ENCODE assay signal across 36 cellular contexts in genomic region chrX:11555759-11556158, GRCh38.
DNase-seq lines count a peak whose midpoint lies in the region; ATAC-seq, FAIRE-seq and TF ChIP-seq lines count a peak whose summit lies in the region.
"Had no signal": no experiment of that assay in that cellular context is flagged by ENCODE, and none has a peak within 500 bp of the region (broad histone marks: within the 10 kb centered on the region; RNA-seq: fewer than 3 reads in every experiment).

No MANE protein-coding gene starts in this region.

- intact Hi-C loops in tibial artery (cut with DNase I; ENCODE audit: low total_unique reads): no loop called here

- H3K4me1 ChIP-seq in osteoblast (ENCODE audit: insufficient read depth, low read length) (no peaks in the 10 kb centered on the region), tibial artery (no peaks in the 10 kb centered on the region)
- H3K4me1 ChIP-seq: breast epithelium, pancreas, suprapubic skin, upper lobe of right lung had no signal

- no peak for TF ChIP-seq CTCF in brain microvascular endothelial cell (IDR thresholded peaks at IDR 0.05; ENCODE audit: low read depth, low read length, missing control alignments)
- no peak for TF ChIP-seq CTCF in osteoblast (IDR thresholded peaks at IDR 0.05; ENCODE audit: extremely low read depth, low read depth, low read length)
- no peak for TF ChIP-seq CTCF in D721Med (IDR thresholded peaks at IDR 0.05; ENCODE audit: insufficient read depth, missing control alignments)
- no peak for TF ChIP-seq CTCF in tibial artery (IDR thresholded peaks at IDR 0.05)

- no peaks in the 10 kb centered on the region for H3K9me3 Mint-ChIP-seq in natural killer cell treated with Interleukin-12 subunit alpha and Interleukin-12 subunit beta and Interleukin-15 and Interleukin-18, amount 100 ng/mL, for 72 hours
- H3K9me3 Mint-ChIP-seq: activated T-helper 2 cell treated with anti-CD3 and anti-CD28 coated beads, Interferon-gamma antibody, Interleukin-2, Interleukin-4, amounts not matched to agents 10 μg/mL and 5 μg/mL and 100 μg/mL, durations not matched to agents 14 hours and 24 hours and 36 hours had no signal

- no peaks in the 10 kb centered on the region for H3K36me3 Mint-ChIP-seq in natural killer cell treated with Interleukin-12 subunit alpha and Interleukin-12 subunit beta and Interleukin-15 and Interleukin-18, amount 100 ng/mL, for 72 hours

- H3K36me3 ChIP-seq in brain microvascular endothelial cell (replicated peaks): no peaks in the 10 kb centered on the region
- H3K36me3 ChIP-seq in osteoblast (ENCODE audit: insufficient read depth, low read length): no peaks in the 10 kb centered on the region
- H3K36me3 ChIP-seq in tibial artery: no peaks in the 10 kb centered on the region
- H3K36me3 ChIP-seq: breast epithelium, pancreas, suprapubic skin, upper lobe of right lung had no signal

- DNase-seq in ELR (ENCODE audit: low read depth) (peak; percentile 79), NCI-H226 (peak; percentile 52), brain microvascular endothelial cell (peak; percentile 45), osteoblast (ENCODE audit: insufficient read length, low spot score, missing footprints) (peak; percentile 27), D721Med (ENCODE audit: insufficient read length, low spot score) (no peak), tibial artery (no peak), GM19240 (ENCODE audit: insufficient read length, low spot score) (no peak)
- no peak for DNase-seq in natural killer cell treated with Interleukin-12 subunit alpha and Interleukin-12 subunit beta and Interleukin-15 and Interleukin-18, amount 100 ng/mL, for 72 hours (ENCODE audit: low spot score)
- DNase-seq: activated CD4-positive, alpha-beta T cell treated with anti-CD3 and anti-CD28 coated beads for 36 hours; activated CD8-positive, alpha-beta T cell treated with anti-CD3 and anti-CD28 coated beads, Interleukin-2, amount 10 ng/mL, durations not matched to agents 7 days and 5 days; activated naive CD4-positive, alpha-beta T cell treated with anti-CD3 and anti-CD28 coated beads, Interleukin-2, amount 50 U/mL, for 16 hours; amniotic stem cell; effector CD4-positive, alpha-beta T cell; hypothalamus; mammary epithelial cell; NCI-H1105; NCI-H2081; NCI-H2227 treated with DMSO at 0.1 percent for 48 hours; NCI-H526 treated with DMSO at 0.1 percent for 48 hours; pancreas; retina; SIG-M5; small intestine; stimulated activated naive CD4-positive, alpha-beta T cell treated with Interleukin-2 at 50 U/mL for 16 hours; SW 1271; T-helper 9 cell; upper lobe of right lung had no signal

- no peak for ATAC-seq in natural killer cell treated with Interleukin-12 subunit alpha and Interleukin-12 subunit beta and Interleukin-15 and Interleukin-18, amount 100 ng/mL, for 72 hours
- ATAC-seq: activated CD4-positive, alpha-beta T cell treated with anti-CD3 and anti-CD28 coated beads for 36 hours; activated CD8-positive, alpha-beta T cell treated with anti-CD3 and anti-CD28 coated beads, Interleukin-2, amount 10 ng/mL, durations not matched to agents 7 days and 5 days; K562; pancreas; upper lobe of right lung had no signal

- H3K27me3 ChIP-seq in brain microvascular endothelial cell (replicated peaks) (no peaks in the 10 kb centered on the region), osteoblast (ENCODE audit: insufficient read depth, low read length) (no peaks in the 10 kb centered on the region), tibial artery (no peaks in the 10 kb centered on the region)
- H3K27me3 ChIP-seq: suprapubic skin, upper lobe of right lung had no signal

- H3K4me1 Mint-ChIP-seq in natural killer cell treated with Interleukin-12 subunit alpha and Interleukin-12 subunit beta and Interleukin-15 and Interleukin-18, amount 100 ng/mL, for 72 hours (ENCODE audit: low read depth in 2 of 2): no peaks in the 10 kb centered on the region
- H3K4me1 Mint-ChIP-seq: activated CD4-positive, alpha-beta T cell treated with anti-CD3 and anti-CD28 coated beads for 36 hours; neural crest cell had no signal

- in situ Hi-C loops in brain microvascular endothelial cell (cut with HindIII; ENCODE audit: low pct_ligation_motif_present, low sequenced_read_pairs): no loop called here

- no peak overlapping the region for H3K4me3 Mint-ChIP-seq in natural killer cell treated with Interleukin-12 subunit alpha and Interleukin-12 subunit beta and Interleukin-15 and Interleukin-18, amount 100 ng/mL, for 72 hours
- H3K4me3 Mint-ChIP-seq: activated CD4-positive, alpha-beta T cell treated with anti-CD3 and anti-CD28 coated beads for 36 hours; activated CD8-positive, alpha-beta T cell treated with anti-CD3 and anti-CD28 coated beads, Interleukin-2, amount 10 ng/mL, durations not matched to agents 7 days and 5 days; neural crest cell had no signal

- H3K27me3 Mint-ChIP-seq in natural killer cell treated with Interleukin-12 subunit alpha and Interleukin-12 subunit beta and Interleukin-15 and Interleukin-18, amount 100 ng/mL, for 72 hours: peaks cover 14 to 26% of the 10 kb centered on the region in 2 donors

- no peak overlapping the region for H3K27ac Mint-ChIP-seq in natural killer cell treated with Interleukin-12 subunit alpha and Interleukin-12 subunit beta and Interleukin-15 and Interleukin-18, amount 100 ng/mL, for 72 hours
- H3K27ac Mint-ChIP-seq: activated CD4-positive, alpha-beta T cell treated with anti-CD3 and anti-CD28 coated beads for 36 hours; activated CD8-positive, alpha-beta T cell treated with anti-CD3 and anti-CD28 coated beads, Interleukin-2, amount 10 ng/mL, durations not matched to agents 7 days and 5 days; activated T-helper 2 cell treated with anti-CD3 and anti-CD28 coated beads, Interferon-gamma antibody, Interleukin-2, Interleukin-4, amounts not matched to agents 10 μg/mL and 5 μg/mL and 100 μg/mL, durations not matched to agents 14 hours and 24 hours and 36 hours had no signal

- H3K27ac ChIP-seq in brain microvascular endothelial cell: no peak overlapping the region
- H3K27ac ChIP-seq in osteoblast (ENCODE audit: low read depth, low read length): no peak overlapping the region
- no peak overlapping the region for H3K27ac ChIP-seq in tibial artery
- H3K27ac ChIP-seq: breast epithelium, pancreas, suprapubic skin, upper lobe of right lung, VCaP had no signal

- H4K20me1 ChIP-seq in osteoblast (ENCODE audit: insufficient read depth, low read length): no peaks in the 10 kb centered on the region

- H3K4me2 ChIP-seq in osteoblast (ENCODE audit: insufficient read depth, low read length): no peak overlapping the region

- no peaks in the 10 kb centered on the region for H3K79me2 ChIP-seq in osteoblast (ENCODE audit: insufficient read depth, low read length)

- H3K4me3 ChIP-seq in brain microvascular endothelial cell (ENCODE audit: low read depth, low read length): no peak overlapping the region
- no peak overlapping the region for H3K4me3 ChIP-seq in osteoblast (ENCODE audit: insufficient read depth, low read length)
- H3K4me3 ChIP-seq in tibial artery: no peak overlapping the region
- H3K4me3 ChIP-seq: breast epithelium, K562, pancreas, suprapubic skin, upper lobe of right lung had no signal

- FAIRE-seq in D721Med (lab: Jason Lieb, UNC): no peak
- FAIRE-seq: colon, GM12891, HTR-8/SVneo, K562, pancreas, small intestine had no signal

- no peak overlapping the region for H2AFZ ChIP-seq in osteoblast (ENCODE audit: low read length)

- H3K9me3 ChIP-seq in osteoblast (ENCODE audit: low read depth, low read length) (no peaks in the 10 kb centered on the region), tibial artery (no peaks in the 10 kb centered on the region)
- H3K9me3 ChIP-seq: breast epithelium, pancreas, suprapubic skin, upper lobe of right lung had no signal

Comparison
In these comparisons a context has a peak if more than half of its experiments do, and no peak if none do; other contexts are left out.
1. DNase-seq: peak in ELR (single experiment), NCI-H226 (single experiment), brain microvascular endothelial cell (single experiment) and osteoblast (single experiment); none in D721Med (single experiment), natural killer cell treated with Interleukin-12 subunit alpha and Interleukin-12 subunit beta and Interleukin-15 and Interleukin-18, amount 100 ng/mL, for 72 hours (single experiment), tibial artery (0 of 2) and GM19240 (single experiment).